Comparison of ENCODE assay signal across 19 cellular contexts in the genomic region with DNA sequence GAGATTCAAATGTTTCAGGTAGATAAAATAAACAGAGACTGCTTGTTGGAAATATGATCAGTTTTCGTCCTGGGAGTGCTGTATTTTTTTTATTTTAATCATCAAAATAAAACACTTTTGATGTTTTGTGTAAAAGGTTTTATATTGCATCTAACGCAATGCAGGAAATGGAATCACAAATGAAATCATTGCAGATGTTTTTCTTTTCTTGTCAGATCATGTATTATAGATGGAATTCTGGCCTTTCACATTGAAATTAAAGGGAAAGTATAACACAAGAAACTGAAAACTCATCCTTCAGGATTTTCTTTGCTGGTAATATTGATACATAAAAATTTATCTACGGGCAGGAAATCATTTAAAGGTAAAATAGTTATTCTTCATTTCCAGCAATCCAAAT.
DNase-seq lines count a peak whose midpoint lies in the region; ATAC-seq and TF ChIP-seq lines count a peak whose summit lies in the region.
"Had no signal": no experiment of that assay in that cellular context is flagged by ENCODE, and none has a peak within 500 bp of the region (broad histone marks: within the 10 kb centered on the region; RNA-seq: fewer than 3 reads in every experiment).

No MANE protein-coding gene starts in this region.

- H2AFZ ChIP-seq in SK-N-SH (ENCODE audit: low read depth) (no peak overlapping the region), PC-3 (ENCODE audit: low read length) (peak overlapping the region; percentile 61)

- H3K9me3 ChIP-seq in SK-N-SH (no peaks in the 10 kb centered on the region), PC-3 (ENCODE audit: low read length) (no peaks in the 10 kb centered on the region), skeletal muscle satellite cell (replicated peaks; ENCODE audit: low read length) (no peaks in the 10 kb centered on the region), tibial nerve (no peaks in the 10 kb centered on the region)
- H3K9me3 ChIP-seq: body of pancreas had no signal

- ATAC-seq in SK-N-SH treated with all-trans-retinoic acid at 6 μM for 48 hours = no peak
- no peak for ATAC-seq in PC-3
- ATAC-seq: activated CD8-positive, alpha-beta T cell treated with anti-CD3 and anti-CD28 coated beads, Interleukin-2, amount 10 ng/mL, durations not matched to agents 7 days and 5 days; body of pancreas; esophagus mucosa had no signal

- H4K20me1 ChIP-seq in SK-N-SH (ENCODE audit: insufficient read depth) (no peaks in the 10 kb centered on the region), PC-3 (ENCODE audit: low read length) (no peaks in the 10 kb centered on the region)

- H3K4me3 ChIP-seq in SK-N-SH (ENCODE audit: low read depth in 2 of 2, low read length in 1 of 2) = no peak overlapping the region
- peak overlapping the region; percentile 58 for H3K4me3 ChIP-seq in PC-3 (ENCODE audit: low read length)
- peak overlapping the region; percentile 10 for H3K4me3 ChIP-seq in epithelial cell of esophagus (ENCODE audit: low read length)
- H3K4me3 ChIP-seq in skeletal muscle satellite cell (ENCODE audit: low read length) = peak overlapping the region; percentile 47
- H3K4me3 ChIP-seq in tibial nerve = no peak overlapping the region
- H3K4me3 ChIP-seq: body of pancreas had no signal

- no TSS peak for BruUV-seq in PC-3 (replicated peaks; lab: Mats Ljungman, UMichigan)

- 12% methylated on average over 3 of the region's 3 CpGs for WGBS in SK-N-SH (ENCODE audit: low lambda C conversion rate)
- 63 to 65% methylated on average over 3 of the region's 3 CpGs for WGBS in tibial nerve, 2 donors

- POLR2A ChIA-PET in SK-N-SH (lab: Yijun Ruan, JAX) (no interaction called here), PC-3 (lab: Charles Lee; ENCODE audit: unreplicated experiment) (no interaction called here)

- H3K9ac ChIP-seq in SK-N-SH = no peak overlapping the region
- no peak overlapping the region for H3K9ac ChIP-seq in PC-3 (ENCODE audit: low read length)
- H3K9ac ChIP-seq in skeletal muscle satellite cell (ENCODE audit: low read depth, low read length) = peak overlapping the region; percentile 47

- CTCF ChIA-PET in SK-N-SH (lab: Yijun Ruan, JAX) (no interaction called here), PC-3 (lab: Charles Lee) (no interaction called here)

- H3F3A ChIP-seq in SK-N-SH (replicated peaks; ENCODE audit: insufficient read depth) = no peaks in the 10 kb centered on the region
- no peaks in the 10 kb centered on the region for H3F3A ChIP-seq in PC-3 (ENCODE audit: low read length, unreplicated experiment)

- TF ChIP-seq EP300 in SK-N-SH (IDR thresholded peaks at IDR 0.05; ENCODE audit: borderline replicate concordance in 1 of 2, low read depth in 1 of 2, low read length in 1 of 2) (no peak), tibial nerve (IDR thresholded peaks at IDR 0.05) (no peak)

- H3K27me3 ChIP-seq in SK-N-SH (ENCODE audit: insufficient read depth) = no peaks in the 10 kb centered on the region
- no peaks in the 10 kb centered on the region for H3K27me3 ChIP-seq in PC-3 (ENCODE audit: low read length)
- H3K27me3 ChIP-seq in skeletal muscle satellite cell (ENCODE audit: control insufficient read depth, insufficient read depth, low read length) = no peaks in the 10 kb centered on the region
- no peaks in the 10 kb centered on the region for H3K27me3 ChIP-seq in tibial nerve

- H3K4me1 ChIP-seq in SK-N-SH (ENCODE audit: control insufficient read depth in 1 of 2, insufficient read depth in 2 of 2, low read depth in 1 of 2, low read length in 1 of 2) (peaks cover 0 to 7% of the 10 kb centered on the region in 2 experiments; a peak in 1 of 4 replicates), PC-3 (ENCODE audit: insufficient read depth, low read length) (no peaks in the 10 kb centered on the region), skeletal muscle satellite cell (ENCODE audit: control insufficient read depth, insufficient read depth, low read length) (peaks cover 21% of the 10 kb centered on the region), tibial nerve (no peaks in the 10 kb centered on the region)
- H3K4me1 ChIP-seq: body of pancreas had no signal

- no peak for TF ChIP-seq CTCF in SK-N-SH (IDR thresholded peaks at IDR 0.05)
- TF ChIP-seq CTCF in PC-3 (conservative IDR thresholded peaks at IDR 0.05; ENCODE audit: low read depth, low read length) = no peak
- TF ChIP-seq CTCF in epithelial cell of esophagus (IDR thresholded peaks at IDR 0.05; ENCODE audit: insufficient read depth, low read depth, low read length, missing control alignments) = no peak
- no peak for TF ChIP-seq CTCF in tibial nerve (IDR thresholded peaks at IDR 0.05)

- H3K4me2 ChIP-seq in SK-N-SH (peak overlapping the region; percentile 51; the same call in 1 of the 2 replicates), PC-3 (ENCODE audit: low read length) (peak overlapping the region; percentile 79), skeletal muscle satellite cell (ENCODE audit: low read length) (peak overlapping the region; percentile 76)

- H3K27ac ChIP-seq in SK-N-SH (ENCODE audit: low read depth in 2 of 2, low read length in 1 of 2) = no peak overlapping the region
- no peak overlapping the region for H3K27ac ChIP-seq in PC-3 (ENCODE audit: low read length)
- H3K27ac ChIP-seq in tibial nerve = no peak overlapping the region
- H3K27ac ChIP-seq: body of pancreas had no signal

- no peak for TF ChIP-seq POLR2A in tibial nerve (IDR thresholded peaks at IDR 0.05)

- H3K79me2 ChIP-seq in SK-N-SH (ENCODE audit: insufficient read depth) (no peaks in the 10 kb centered on the region), PC-3 (ENCODE audit: low read length) (no peaks in the 10 kb centered on the region)

- intact Hi-C loops in PC-3 (cut with micrococcal nuclease) = no loop called here

- no peak for DNase-seq in SK-N-SH
- no peak for DNase-seq in PC-3
- DNase-seq in epithelial cell of esophagus (ENCODE audit: low read depth) = peak; percentile 66
- DNase-seq in tibial nerve (ENCODE audit: low spot score in 2 of 2) = no peak
- no peak for DNase-seq in DMS153 (lab: John Stamatoyannopoulos, UW)
- DNase-seq in activated naive CD4-positive, alpha-beta T cell (lab: John Stamatoyannopoulos, UW) = no peak
- DNase-seq: 8988T; activated CD4-positive, CD25-positive, alpha-beta regulatory T cell treated with anti-CD3 and anti-CD28 coated beads, Interleukin-2, amount 50 U/mL, for 72 hours; activated CD8-positive, alpha-beta T cell treated with anti-CD3 and anti-CD28 coated beads, Interleukin-2, amount 10 ng/mL, durations not matched to agents 7 days and 5 days; activated effector memory CD4-positive, alpha-beta T cell treated with Interleukin-2 at 50 U/mL for 16 hours; activated naive CD8-positive, alpha-beta T cell treated with anti-CD3 and anti-CD28 coated beads, Interleukin-2, amount 10 ng/mL, durations not matched to agents 7 days and 5 days; activated T-cell treated with anti-CD3 and anti-CD28 coated beads for 4 hours; body of pancreas; MM.1S; NCI-H1436; NCI-H2107 had no signal

- H3K36me3 ChIP-seq in SK-N-SH (replicated peaks in 1 of 2; ENCODE audit: control insufficient read depth in 1 of 2, insufficient read depth in 2 of 2, low read length in 1 of 2) (no peaks in the 10 kb centered on the region), PC-3 (ENCODE audit: low read depth, low read length) (no peaks in the 10 kb centered on the region), skeletal muscle satellite cell (ENCODE audit: insufficient read depth, low read length) (no peaks in the 10 kb centered on the region), tibial nerve (no peaks in the 10 kb centered on the region)

- H3K9me2 ChIP-seq in SK-N-SH = no peaks in the 10 kb centered on the region
- no peaks in the 10 kb centered on the region for H3K9me2 ChIP-seq in PC-3 (replicated peaks; ENCODE audit: low read length)

- TF ChIP-seq RAD21 in SK-N-SH (IDR thresholded peaks at IDR 0.05; ENCODE audit: low read length) = no peak

TF ChIP-seq in SK-N-SH, 30 proteins besides CTCF, POLR2A, EP300 and RAD21 (continues in another document):
- TF ChIP-seq RCOR1 (IDR thresholded peaks at IDR 0.05; ENCODE audit: low read length) (no peak), FOXM1 (IDR thresholded peaks at IDR 0.05; ENCODE audit: low read depth) (no peak), MXI1 (IDR thresholded peaks at IDR 0.05; ENCODE audit: low read depth, low read length) (no peak), GABPA (IDR thresholded peaks at IDR 0.05; ENCODE audit: low read depth) (no peak), SMC3 (IDR thresholded peaks at IDR 0.05; ENCODE audit: low read depth, low read length) (no peak), FOSL2 (IDR thresholded peaks at IDR 0.05; ENCODE audit: borderline replicate concordance, low read depth) (no peak), CHD2 (IDR thresholded peaks at IDR 0.05; ENCODE audit: low read length, partially characterized antibody) (no peak), JUND (IDR thresholded peaks at IDR 0.05) (no peak)
- TF ChIP-seq, protein P1, sequence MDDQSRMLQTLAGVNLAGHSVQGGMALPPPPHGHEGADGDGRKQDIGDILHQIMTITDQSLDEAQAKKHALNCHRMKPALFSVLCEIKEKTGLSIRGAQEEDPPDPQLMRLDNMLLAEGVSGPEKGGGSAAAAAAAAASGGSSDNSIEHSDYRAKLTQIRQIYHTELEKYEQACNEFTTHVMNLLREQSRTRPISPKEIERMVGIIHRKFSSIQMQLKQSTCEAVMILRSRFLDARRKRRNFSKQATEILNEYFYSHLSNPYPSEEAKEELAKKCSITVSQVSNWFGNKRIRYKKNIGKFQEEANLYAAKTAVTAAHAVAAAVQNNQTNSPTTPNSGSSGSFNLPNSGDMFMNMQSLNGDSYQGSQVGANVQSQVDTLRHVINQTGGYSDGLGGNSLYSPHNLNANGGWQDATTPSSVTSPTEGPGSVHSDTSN (IDR thresholded peaks at IDR 0.05) = no peak

TF ChIP-seq in SK-N-SH treated with all-trans-retinoic acid at 6 μM for 48 hours, 23 proteins besides CTCF, POLR2A, EP300 and RAD21 (continues in another document):
- TF ChIP-seq ARNTL (CRISPR knock-in tag; IDR thresholded peaks at IDR 0.05; ENCODE audit: borderline replicate concordance, low read depth) (no peak), ISL1 (CRISPR knock-in tag; IDR thresholded peaks at IDR 0.05) (no peak), CSDC2 (CRISPR knock-in tag; IDR thresholded peaks at IDR 0.05) (no peak), ZC3H10 (CRISPR knock-in tag; IDR thresholded peaks at IDR 0.05) (no peak)
- TF ChIP-seq, protein P2, sequence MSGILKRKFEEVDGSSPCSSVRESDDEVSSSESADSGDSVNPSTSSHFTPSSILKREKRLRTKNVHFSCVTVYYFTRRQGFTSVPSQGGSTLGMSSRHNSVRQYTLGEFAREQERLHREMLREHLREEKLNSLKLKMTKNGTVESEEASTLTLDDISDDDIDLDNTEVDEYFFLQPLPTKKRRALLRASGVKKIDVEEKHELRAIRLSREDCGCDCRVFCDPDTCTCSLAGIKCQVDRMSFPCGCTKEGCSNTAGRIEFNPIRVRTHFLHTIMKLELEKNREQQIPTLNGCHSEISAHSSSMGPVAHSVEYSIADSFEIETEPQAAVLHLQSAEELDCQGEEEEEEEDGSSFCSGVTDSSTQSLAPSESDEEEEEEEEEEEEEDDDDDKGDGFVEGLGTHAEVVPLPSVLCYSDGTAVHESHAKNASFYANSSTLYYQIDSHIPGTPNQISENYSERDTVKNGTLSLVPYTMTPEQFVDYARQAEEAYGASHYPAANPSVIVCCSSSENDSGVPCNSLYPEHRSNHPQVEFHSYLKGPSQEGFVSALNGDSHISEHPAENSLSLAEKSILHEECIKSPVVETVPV (CRISPR knock-in tag; IDR thresholded peaks at IDR 0.05) = no peak

Comparison
In these comparisons a context has a peak if more than half of its experiments do, and no peak if none do; other contexts are left out.
1. H3K4me3 ChIP-seq: peak in PC-3 (single experiment), epithelial cell of esophagus (single experiment) and skeletal muscle satellite cell (single experiment); none in SK-N-SH (0 of 2) and tibial nerve (0 of 4).
2. Peak in every context shown above with its lines, with median percentiles within 50 percentile points of each other: H3K4me2 ChIP-seq.